24 cellular contexts compared by ENCODE assay signal in genomic region chr21:16318651-16319300, GRCh38.
DNase-seq lines count a peak whose midpoint lies in the region; ATAC-seq, FAIRE-seq and TF ChIP-seq lines count a peak whose summit lies in the region.
"Had no signal": no experiment of that assay in that cellular context is flagged by ENCODE, and none has a peak within 500 bp of the region (broad histone marks: within the 10 kb centered on the region; RNA-seq: fewer than 3 reads in every experiment).

No MANE protein-coding gene starts in this region.

- CTCF ChIA-PET in H1 (lab: Charles Lee; ENCODE audit: partially characterized antibody) = interaction anchor here (0.7 kb wide), 1 partner anchor 11 kb away, joined by 3 read pairs; no protein-coding TSS in a partner anchor

- peak overlapping the region; percentile 27 to 82 (median 60) for H3K27ac Mint-ChIP-seq in nephron
- H3K27ac Mint-ChIP-seq: B cell; CD14-positive monocyte; CD4-positive, alpha-beta T cell; CD8-positive, alpha-beta memory T cell; GM23338 had no signal

- DNase-seq in H1 (ENCODE audit: low read depth in 1 of 2, low spot score in 2 of 2) (no peak), upper lobe of right lung (no peak), DMS53 (lab: John Stamatoyannopoulos, UW) (no peak), esophagus squamous epithelium (lab: John Stamatoyannopoulos, UW) (no peak), inferior parietal cortex (ENCODE audit: extremely low spot score) (no peak), NCI-H748 (lab: John Stamatoyannopoulos, UW; ENCODE audit: unreplicated experiment) (no peak)
- DNase-seq: CD4-positive, alpha-beta T cell; CD8-positive, alpha-beta memory T cell; DMS 273 treated with DMSO at 0.1 percent for 48 hours; DMS79 treated with DMSO at 0.1 percent for 48 hours; GF-D8; H7; HCEC 1CT had no signal

- no peak overlapping the region for H4K8ac ChIP-seq in H1 (ENCODE audit: extremely low read depth, insufficient read depth, low read length)

- no peak for TF ChIP-seq EP300 in H1 (IDR thresholded peaks at IDR 0.05; ENCODE audit: borderline replicate concordance in 1 of 2, low read depth in 2 of 2, low read length in 2 of 2)

- H3K27ac ChIP-seq in C4-2B = peak overlapping the region; percentile 99
- H3K27ac ChIP-seq in H1 (ENCODE audit: low read depth, low read length) = no peak overlapping the region
- H3K27ac ChIP-seq in upper lobe of right lung = no peak overlapping the region
- no peak overlapping the region for H3K27ac ChIP-seq in esophagus squamous epithelium
- H3K27ac ChIP-seq: 22Rv1, BLaER1 had no signal

- peaks cover 0 to 2% (median 0%) of the 10 kb centered on the region in 4 experiments; a peak in 1 of 7 replicates for H3K4me1 ChIP-seq in H1 (replicated peaks in 1 of 4; ENCODE audit: control insufficient read depth in 3 of 4, insufficient read depth in 4 of 4, low read length in 3 of 4)
- H3K4me1 ChIP-seq in upper lobe of right lung = no peaks in the 10 kb centered on the region
- no peaks in the 10 kb centered on the region for H3K4me1 ChIP-seq in esophagus squamous epithelium
- H3K4me1 ChIP-seq: BLaER1 had no signal

- ATAC-seq in upper lobe of right lung = peak; percentile 27
- ATAC-seq: GM23338 had no signal

- no peak overlapping the region for H3K23ac ChIP-seq in H1 (ENCODE audit: insufficient read length)

- no peak overlapping the region for H3K9ac ChIP-seq in H1 (replicated peaks in 1 of 4; ENCODE audit: extremely low read depth in 1 of 4, low read depth in 3 of 4, low read length in 3 of 4)
- H3K9ac ChIP-seq: BLaER1 had no signal

- no peaks in the 10 kb centered on the region for H3K23me2 ChIP-seq in H1 (ENCODE audit: low read depth, low read length)

- no peak overlapping the region for H3K18ac ChIP-seq in H1 (ENCODE audit: extremely low read depth, low read length)

- H2BK120ac ChIP-seq in H1 (replicated peaks; ENCODE audit: low read depth, low read length) = no peak overlapping the region

- intact Hi-C loops in upper lobe of right lung (cut with DNase I) (no loop called here), esophagus squamous epithelium (cut with DNase I) (no loop called here)

- H2BK15ac ChIP-seq in H1 (ENCODE audit: low read length) = no peak overlapping the region

- H3K4me3 ChIP-seq in H1 (ENCODE audit: extremely low read depth in 1 of 4, insufficient read depth in 2 of 4, low read depth in 3 of 4, low read length in 4 of 4) = no peak overlapping the region
- no peak overlapping the region for H3K4me3 ChIP-seq in upper lobe of right lung
- no peak overlapping the region for H3K4me3 ChIP-seq in esophagus squamous epithelium
- H3K4me3 ChIP-seq: BLaER1, GM23338 had no signal

- TF ChIP-seq POLR2A in H1 (IDR thresholded peaks at IDR 0.05; ENCODE audit: control extremely low read depth in 1 of 2, low read depth in 2 of 2, low read length in 2 of 2) = no peak
- TF ChIP-seq POLR2A in esophagus squamous epithelium (IDR thresholded peaks at IDR 0.05) = no peak

- H3K14ac ChIP-seq in H1 (ENCODE audit: insufficient read length) = no peak overlapping the region

- H3K4me3 Mint-ChIP-seq in nephron = no peak overlapping the region
- H3K4me3 Mint-ChIP-seq: B cell; CD14-positive monocyte; CD4-positive, alpha-beta T cell; CD8-positive, alpha-beta memory T cell; GM23338 had no signal

- H3K4me1 Mint-ChIP-seq in nephron = peaks cover 29% of the 10 kb centered on the region
- H3K4me1 Mint-ChIP-seq: B cell; CD14-positive monocyte; CD8-positive, alpha-beta memory T cell had no signal

- no peaks in the 10 kb centered on the region for H3K9me3 Mint-ChIP-seq in nephron
- H3K9me3 Mint-ChIP-seq: CD4-positive, alpha-beta T cell; GM23338 had no signal

- H3K4ac ChIP-seq in H1 (replicated peaks; ENCODE audit: insufficient read length, low read depth, low read length) = no peak overlapping the region

- H3K56ac ChIP-seq in H1 (replicated peaks; ENCODE audit: insufficient read length, low read depth, low read length) = no peak overlapping the region

- H4K91ac ChIP-seq in H1 (replicated peaks; ENCODE audit: insufficient read length, low read length) = no peak overlapping the region

- H2BK20ac ChIP-seq in H1 (ENCODE audit: low read length) = no peak overlapping the region

- no peaks in the 10 kb centered on the region for H4K20me1 ChIP-seq in H1 (replicated peaks in 1 of 2; ENCODE audit: control insufficient read depth in 1 of 2, insufficient read depth in 2 of 2, low read length in 2 of 2)
- H4K20me1 ChIP-seq: BLaER1 had no signal

- H3K27me3 ChIP-seq in H1 (replicated peaks in 1 of 4; ENCODE audit: control insufficient read depth in 3 of 4, extremely low read depth in 1 of 4, insufficient read depth in 3 of 4, low read length in 3 of 4) = peaks cover 0 to 3% (median 0%) of the 10 kb centered on the region in 4 experiments; a peak in 1 of 7 replicates
- H3K27me3 ChIP-seq in upper lobe of right lung = no peaks in the 10 kb centered on the region
- no peaks in the 10 kb centered on the region for H3K27me3 ChIP-seq in esophagus squamous epithelium
- H3K27me3 ChIP-seq: BLaER1 had no signal

- no peaks in the 10 kb centered on the region for H3K27me3 Mint-ChIP-seq in nephron (ENCODE audit: low read depth)
- H3K27me3 Mint-ChIP-seq: B cell; CD4-positive, alpha-beta T cell had no signal

- H2AK5ac ChIP-seq in H1 (ENCODE audit: low read depth, low read length) = no peak overlapping the region; the same call in 1 of the 2 replicates

- no peak for TF ChIP-seq RAD21 in H1 (IDR thresholded peaks at IDR 0.05 in 1 of 2, conservative IDR thresholded peaks at IDR 0.05 in 1 of 2; ENCODE audit: low read depth in 2 of 2, low read length in 2 of 2)

- POLR2A ChIA-PET in H1 (lab: Charles Lee; ENCODE audit: partially characterized antibody) = no interaction called here

- H2BK5ac ChIP-seq in H1 (ENCODE audit: low read depth, low read length) = 0 out of 2 replicates have a peak overlapping the region, but pooled peaks have one; percentile 12

- H3K36me3 ChIP-seq in H1 (ENCODE audit: control insufficient read depth in 2 of 4, insufficient read depth in 4 of 4, low read length in 3 of 4) (no peaks in the 10 kb centered on the region), upper lobe of right lung (no peaks in the 10 kb centered on the region), esophagus squamous epithelium (no peaks in the 10 kb centered on the region)
- H3K36me3 ChIP-seq: BLaER1 had no signal

- H2BK12ac ChIP-seq in H1 (ENCODE audit: low read depth, low read length) = no peak overlapping the region

- H3K79me1 ChIP-seq in H1 (ENCODE audit: low read depth, low read length) = no peaks in the 10 kb centered on the region

- no peak overlapping the region for H3K4me2 ChIP-seq in H1 (ENCODE audit: insufficient read depth in 1 of 2, low read depth in 2 of 2, low read length in 2 of 2)
- H3K4me2 ChIP-seq: BLaER1, GM23338 had no signal

- H2AFZ ChIP-seq in H1 (ENCODE audit: low read length) = no peak overlapping the region
- H2AFZ ChIP-seq: GM23338 had no signal

- TF ChIP-seq CTCF in C4-2B (conservative IDR thresholded peaks at IDR 0.05) = no peak
- no peak for TF ChIP-seq CTCF in H1 (IDR thresholded peaks at IDR 0.05; ENCODE audit: control extremely low read depth in 1 of 3, insufficient read depth in 1 of 3, low read depth in 1 of 3, low read length in 3 of 3)
- TF ChIP-seq CTCF in nephron (IDR thresholded peaks at IDR 0.05; ENCODE audit: unreplicated experiment in 3 of 3) = no peak
- no peak for TF ChIP-seq CTCF in upper lobe of right lung (IDR thresholded peaks at IDR 0.05)
- TF ChIP-seq CTCF in esophagus squamous epithelium (IDR thresholded peaks at IDR 0.05) = no peak

- H3K9me3 ChIP-seq in H1 (ENCODE audit: insufficient read depth in 2 of 2, low read depth in 1 of 2, low read length in 1 of 2) (no peaks in the 10 kb centered on the region), upper lobe of right lung (no peaks in the 10 kb centered on the region), esophagus squamous epithelium (no peaks in the 10 kb centered on the region)
- H3K9me3 ChIP-seq: BLaER1 had no signal

- H4K5ac ChIP-seq in H1 (ENCODE audit: insufficient read length, low read depth, low read length) = no peak overlapping the region

- no peak for FAIRE-seq in H1 (lab: Jason Lieb, UNC)
- FAIRE-seq: A204.1, D721Med, GM12891, GM18507 had no signal

- no peaks in the 10 kb centered on the region for H3K79me2 ChIP-seq in H1 (ENCODE audit: control insufficient read depth in 1 of 2, insufficient read depth in 2 of 2, low read length in 2 of 2)

- H3K36me3 Mint-ChIP-seq in nephron (ENCODE audit: low read depth) = no peaks in the 10 kb centered on the region
- H3K36me3 Mint-ChIP-seq: CD14-positive monocyte; CD8-positive, alpha-beta memory T cell had no signal
